ENCODE assay signal across 14 cellular contexts in the genomic region with DNA sequence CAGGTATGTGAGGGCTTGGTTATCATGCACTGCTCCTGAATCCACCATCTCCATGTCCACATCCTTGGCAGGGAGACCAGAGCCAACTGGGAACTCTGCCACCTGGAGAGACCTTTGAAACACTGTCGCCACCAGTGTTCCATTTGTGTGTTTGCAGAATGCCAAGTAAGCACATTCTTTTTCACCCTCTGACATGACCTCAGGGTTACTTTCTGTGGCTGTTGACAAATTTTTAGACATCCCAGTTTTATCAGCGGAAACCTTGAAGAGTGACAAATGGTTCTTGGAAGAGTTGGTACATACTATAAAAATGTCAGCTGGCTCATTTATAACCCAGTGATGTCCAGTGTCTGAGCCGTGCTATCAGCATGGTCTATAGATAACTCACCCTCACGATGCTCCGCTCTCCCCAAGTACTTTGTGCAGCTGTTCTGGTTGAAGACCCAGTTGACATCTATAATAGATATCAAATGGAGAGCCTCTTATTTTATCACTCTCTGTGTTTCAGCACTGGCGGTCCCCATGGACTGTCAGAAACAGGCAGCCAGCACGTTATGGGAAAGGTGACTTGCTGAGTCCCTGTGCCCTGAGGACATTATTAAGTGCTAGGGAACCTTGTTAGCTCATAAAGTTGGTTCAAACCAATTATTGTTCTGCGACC.
DNase-seq lines count a peak whose midpoint lies in the region; ATAC-seq and TF ChIP-seq lines count a peak whose summit lies in the region.
"Had no signal": no experiment of that assay in that cellular context is flagged by ENCODE, and none has a peak within 500 bp of the region (broad histone marks: within the 10 kb centered on the region; RNA-seq: fewer than 3 reads in every experiment).

No MANE protein-coding gene starts in this region.

- TF ChIP-seq EP300 in stomach (IDR thresholded peaks at IDR 0.05), result no peak

- intact Hi-C loops in left colon (cut with DNase I, micrococcal nuclease) (no loop called here), stomach (cut with DNase I; ENCODE audit: low total_unique reads) (no loop called here)

- H3K9me3 ChIP-seq in stomach, result no peaks in the 10 kb centered on the region
- H3K9me3 ChIP-seq: neutrophil had no signal

- no peak overlapping the region for H3K4me3 ChIP-seq in stomach
- H3K4me3 ChIP-seq: skin epidermis had no signal

- TF ChIP-seq CTCF in VCaP (conservative IDR thresholded peaks at IDR 0.05) (peak; percentile 24; the same call in 1 of the 2 replicates), stomach (IDR thresholded peaks at IDR 0.05) (no peak)

- peak; percentile 28 for ATAC-seq in left colon
- ATAC-seq: stimulated activated naive CD8-positive, alpha-beta T cell treated with anti-CD3 and anti-CD28 coated beads, Interleukin-15, amount 100 ng/mL, for 72 hours had no signal

- no peak for TF ChIP-seq POLR2A in stomach (IDR thresholded peaks at IDR 0.05)

- H3K27me3 ChIP-seq in stomach, result no peaks in the 10 kb centered on the region
- H3K27me3 ChIP-seq: neutrophil had no signal

- H3K27ac ChIP-seq in VCaP (no peak overlapping the region), stomach (no peak overlapping the region)
- H3K27ac ChIP-seq: neutrophil, skin epidermis had no signal

- DNase-seq in NCI-H2081 (lab: John Stamatoyannopoulos, UW), result peak; percentile 13 to 74
- no peak for DNase-seq in NCI-H2081 treated with DMSO at 0.1 percent for 48 hours (lab: John Stamatoyannopoulos, UW)
- peak; percentile 40 to 43 for DNase-seq in left colon
- DNase-seq in stomach, result peak; percentile 79
- no peak for DNase-seq in NOMO-1 treated with dmso at 0.1 percent for 144 hours (lab: John Stamatoyannopoulos, UW; ENCODE audit: unreplicated experiment)
- DNase-seq in GOT3 (lab: John Stamatoyannopoulos, UW), result no peak
- DNase-seq in SW 1271 (lab: John Stamatoyannopoulos, UW), result no peak
- DNase-seq: activated effector memory CD4-positive, alpha-beta T cell treated with anti-CD3 and anti-CD28 coated beads, Interleukin-2, amount 50 U/mL, for 16 hours; COR-L47; mammary epithelial cell; stimulated activated naive CD8-positive, alpha-beta T cell treated with anti-CD3 and anti-CD28 coated beads, Interleukin-15, amount 100 ng/mL, for 72 hours had no signal

- H3K4me1 ChIP-seq in stomach, result peaks cover 6 to 49% (median 25%) of the 10 kb centered on the region in 4 donors

- WGBS in stomach, 5 donors, result 59 to 74% (median 72%) methylated on average over 8 of the region's 8 CpGs

- no peaks in the 10 kb centered on the region for H3K36me3 ChIP-seq in stomach
- H3K36me3 ChIP-seq: neutrophil had no signal

Comparison
In these comparisons a context has a peak if more than half of its experiments do, and no peak if none do; other contexts are left out.
1. DNase-seq: peak in NCI-H2081 (2 of 2), left colon (2 of 2) and stomach (single experiment); none in NCI-H2081 treated with DMSO at 0.1 percent for 48 hours (single experiment), NOMO-1 treated with dmso at 0.1 percent for 144 hours (single experiment), GOT3 (single experiment) and SW 1271 (0 of 2).